ENCODE assay signal across 34 cellular contexts in the genomic region with DNA sequence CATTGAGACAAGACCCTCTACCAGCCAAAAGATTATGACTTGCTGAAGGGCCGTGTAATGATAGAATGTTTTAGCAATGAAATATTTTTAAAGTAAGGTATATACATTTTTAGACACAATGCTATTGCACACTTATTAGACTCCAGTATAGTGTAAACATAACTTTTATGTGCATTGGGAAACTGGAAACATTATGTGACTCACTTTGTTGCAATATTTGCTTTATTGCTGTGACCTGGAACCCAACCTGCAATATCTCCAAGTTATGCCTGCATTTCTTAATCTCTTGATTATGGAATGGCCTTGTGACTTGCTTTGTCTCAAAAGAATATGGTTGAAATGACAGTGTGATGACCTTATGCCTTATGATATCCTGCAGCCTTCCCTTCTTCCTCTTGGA.
DNase-seq lines count a peak whose midpoint lies in the region; ATAC-seq, FAIRE-seq and TF ChIP-seq lines count a peak whose summit lies in the region.
"Had no signal": no experiment of that assay in that cellular context is flagged by ENCODE, and none has a peak within 500 bp of the region (broad histone marks: within the 10 kb centered on the region; RNA-seq: fewer than 3 reads in every experiment).

No MANE protein-coding gene starts in this region.

- no peak for TF ChIP-seq CTCF in PC-3 (conservative IDR thresholded peaks at IDR 0.05; ENCODE audit: low read depth, low read length)
- no peak for TF ChIP-seq CTCF in bronchial epithelial cell (IDR thresholded peaks at IDR 0.05; ENCODE audit: insufficient read depth, low read length, severe bottlenecking)
- TF ChIP-seq CTCF in epithelial cell of esophagus (IDR thresholded peaks at IDR 0.05; ENCODE audit: insufficient read depth, low read depth, low read length, missing control alignments): no peak

- peaks cover 3% of the 10 kb centered on the region; the same call in 1 of the 2 replicates for H3K36me3 ChIP-seq in PC-3 (ENCODE audit: low read depth, low read length)
- no peaks in the 10 kb centered on the region for H3K36me3 ChIP-seq in bronchial epithelial cell (ENCODE audit: control insufficient read depth, insufficient read depth, low read length)
- no peaks in the 10 kb centered on the region for H3K36me3 ChIP-seq in mesendoderm (ENCODE audit: control insufficient read depth, insufficient read depth, low read length)
- H3K36me3 ChIP-seq: BE2C; BLaER1; BLaER1 treated with 17β-estradiol and CSF1 and Interleukin-3, amounts not matched to agents 10 nM and 100 nM had no signal

- H2AFZ ChIP-seq in PC-3 (ENCODE audit: low read length): no peak overlapping the region

- H3K9me3 ChIP-seq in PC-3 (ENCODE audit: low read length): no peaks in the 10 kb centered on the region
- H3K9me3 ChIP-seq: BE2C had no signal

- no peaks in the 10 kb centered on the region for H3K79me1 ChIP-seq in mesendoderm (ENCODE audit: low read length)

- no peak overlapping the region for H4K8ac ChIP-seq in mesendoderm (ENCODE audit: low read depth, low read length)

- H3K4me1 ChIP-seq in PC-3 (ENCODE audit: insufficient read depth, low read length): 0 out of 2 replicates have a peak, but pooled peaks cover 2% of the 10 kb centered on the region
- H3K4me1 ChIP-seq in mesendoderm (ENCODE audit: control insufficient read depth, low read depth, low read length): no peaks in the 10 kb centered on the region
- H3K4me1 ChIP-seq: A549; BE2C; BLaER1; BLaER1 treated with 17β-estradiol and CSF1 and Interleukin-3, amounts not matched to agents 10 nM and 100 nM had no signal

- H2BK5ac ChIP-seq in mesendoderm (ENCODE audit: low read length): no peak overlapping the region

- no peak overlapping the region for H2AK5ac ChIP-seq in mesendoderm (ENCODE audit: low read length)

- H4K20me1 ChIP-seq in PC-3 (ENCODE audit: low read length): no peaks in the 10 kb centered on the region
- H4K20me1 ChIP-seq: BLaER1; BLaER1 treated with 17β-estradiol and CSF1 and Interleukin-3, amounts not matched to agents 10 nM and 100 nM had no signal

- H3K18ac ChIP-seq in mesendoderm (ENCODE audit: low read length): no peak overlapping the region

- H3K4me3 ChIP-seq in PC-3 (ENCODE audit: low read length) (no peak overlapping the region), bronchial epithelial cell (ENCODE audit: low read depth, low read length) (no peak overlapping the region), epithelial cell of esophagus (ENCODE audit: low read length) (no peak overlapping the region), mesendoderm (ENCODE audit: low read length) (no peak overlapping the region)
- H3K4me3 ChIP-seq: A549; BLaER1; BLaER1 treated with 17β-estradiol and CSF1 and Interleukin-3, amounts not matched to agents 10 nM and 100 nM had no signal

- no CpG with 5 or more reads among the region's 1 CpG for WGBS in mesendoderm (ENCODE audit: extremely low coverage, insufficient coverage, low lambda C conversion rate)

- no peak overlapping the region for H4K5ac ChIP-seq in mesendoderm (ENCODE audit: low read length)

- H2BK120ac ChIP-seq in mesendoderm (ENCODE audit: low read depth, low read length): no peak overlapping the region

- no peaks in the 10 kb centered on the region for H3K9me2 ChIP-seq in PC-3 (replicated peaks; ENCODE audit: low read length)

- DNase-seq in DMS53 (lab: John Stamatoyannopoulos, UW) (peak; percentile 11), DMS53 treated with DMSO at 0.1 percent for 48 hours (lab: John Stamatoyannopoulos, UW; ENCODE audit: unreplicated experiment) (no peak), PC-3 (peak; percentile 57), bronchial epithelial cell (ENCODE audit: low read depth) (peak; percentile 62), epithelial cell of esophagus (ENCODE audit: low read depth) (peak; percentile 37), mesendoderm (no peak), NCI-H2196 treated with DMSO at 0.1 percent for 48 hours (lab: John Stamatoyannopoulos, UW; ENCODE audit: unreplicated experiment) (no peak)
- DNase-seq: 8988T; ACHN; AML-193; BE2C; C1 segment of cervical spinal cord; Caco-2; Calu3; CD4-positive, alpha-beta memory T cell; CD4-positive, alpha-beta T cell; CD4-positive, CD25-positive, alpha-beta regulatory T cell; CD8-positive, alpha-beta memory T cell; CD8-positive, alpha-beta T cell; COR-L47; DMS 273 treated with DMSO at 0.1 percent for 48 hours; DMS153; DMS79; DMS79 treated with DMSO at 0.1 percent for 48 hours; DND-41; EL had no signal

- H3K56ac ChIP-seq in mesendoderm (ENCODE audit: low read length): no peak overlapping the region

- no peak overlapping the region for H3K4ac ChIP-seq in mesendoderm (ENCODE audit: low read depth, low read length)

- H3F3A ChIP-seq in PC-3 (ENCODE audit: low read length, unreplicated experiment): no peaks in the 10 kb centered on the region

- H3K27ac ChIP-seq in PC-3 (ENCODE audit: low read length) (no peak overlapping the region), mesendoderm (ENCODE audit: low read depth, low read length) (no peak overlapping the region)
- H3K27ac ChIP-seq: 22Rv1; A549; BLaER1; BLaER1 treated with 17β-estradiol and CSF1 and Interleukin-3, amounts not matched to agents 10 nM and 100 nM; C4-2B had no signal

- H3K79me2 ChIP-seq in PC-3 (ENCODE audit: low read length) (no peaks in the 10 kb centered on the region), mesendoderm (ENCODE audit: control insufficient read depth, insufficient read depth, low read length) (no peaks in the 10 kb centered on the region)

- no peak overlapping the region for H2BK15ac ChIP-seq in mesendoderm (replicated peaks; ENCODE audit: low read depth)

- CTCF ChIA-PET in PC-3 (lab: Charles Lee): no interaction called here

- H3K27me3 ChIP-seq in PC-3 (ENCODE audit: low read length): no peaks in the 10 kb centered on the region
- no peaks in the 10 kb centered on the region for H3K27me3 ChIP-seq in bronchial epithelial cell (ENCODE audit: control insufficient read depth, insufficient read depth, low read length)
- H3K27me3 ChIP-seq in mesendoderm (ENCODE audit: insufficient read depth, low read length, poor library complexity): no peaks in the 10 kb centered on the region
- H3K27me3 ChIP-seq: BE2C; BLaER1; BLaER1 treated with 17β-estradiol and CSF1 and Interleukin-3, amounts not matched to agents 10 nM and 100 nM had no signal

- H3K23ac ChIP-seq in mesendoderm (ENCODE audit: low read length): no peak overlapping the region

- H3K4me2 ChIP-seq in PC-3 (ENCODE audit: low read length) (no peak overlapping the region), mesendoderm (ENCODE audit: low read length) (no peak overlapping the region)
- H3K4me2 ChIP-seq: A549; BLaER1; BLaER1 treated with 17β-estradiol and CSF1 and Interleukin-3, amounts not matched to agents 10 nM and 100 nM had no signal

- intact Hi-C loops in PC-3 (cut with micrococcal nuclease): no loop called here

- ATAC-seq in PC-3 (0 out of 2 replicates have a peak, but pooled peaks have one; percentile 37), HG02870 (IDR thresholded peaks at IDR 0.05; ENCODE audit: unreplicated experiment) (no peak)
- ATAC-seq: A549; CD8-positive, alpha-beta T cell had no signal

- POLR2A ChIA-PET in PC-3 (lab: Charles Lee; ENCODE audit: unreplicated experiment): no interaction called here

- H3K9ac ChIP-seq in PC-3 (ENCODE audit: low read length): no peak overlapping the region
- no peak overlapping the region for H3K9ac ChIP-seq in mesendoderm (ENCODE audit: low read length)
- H3K9ac ChIP-seq: BLaER1; BLaER1 treated with 17β-estradiol and CSF1 and Interleukin-3, amounts not matched to agents 10 nM and 100 nM had no signal

- no TSS peak for BruUV-seq in PC-3 (replicated peaks; lab: Mats Ljungman, UMichigan)

- FAIRE-seq in bronchial epithelial cell (lab: Jason Lieb, UNC): no peak
- FAIRE-seq: A204.1, A549, D721Med had no signal

Comparison
In these comparisons a context has a peak if more than half of its experiments do, and no peak if none do; other contexts are left out.
1. DNase-seq: peak in DMS53 (single experiment), PC-3 (single experiment), bronchial epithelial cell (single experiment) and epithelial cell of esophagus (single experiment); none in DMS53 treated with DMSO at 0.1 percent for 48 hours (single experiment), mesendoderm (single experiment) and NCI-H2196 treated with DMSO at 0.1 percent for 48 hours (single experiment).